26 cellular contexts compared by ENCODE assay signal in the genomic region with DNA sequence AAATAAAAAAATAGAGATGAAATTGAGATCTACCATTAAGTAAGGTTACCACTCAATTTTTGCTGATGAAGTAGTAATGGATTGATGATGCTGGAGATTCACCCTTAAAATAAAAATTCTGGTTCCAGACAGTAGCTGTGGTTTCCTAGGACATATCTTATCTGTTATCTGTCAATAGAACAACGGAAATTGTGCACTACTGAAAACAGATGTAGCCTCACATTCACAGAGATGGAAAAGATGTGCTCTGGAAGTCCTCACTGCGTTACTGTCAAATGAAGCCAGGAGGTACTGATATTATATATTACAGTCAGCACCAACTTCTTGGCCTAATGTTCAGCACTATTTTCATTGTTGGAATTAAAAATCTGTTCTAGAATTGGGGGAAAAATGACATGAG.
"Had no signal": no experiment of that assay in that cellular context is flagged by ENCODE, and none has a peak within 500 bp of the region (broad histone marks: within the 10 kb centered on the region; RNA-seq: fewer than 3 reads in every experiment).

No MANE protein-coding gene starts in this region.

- H3K4me1 ChIP-seq: ascending aorta, Peyer's patch, SJSA1 had no signal

- ATAC-seq: activated CD4-positive, alpha-beta T cell treated with anti-CD3 and anti-CD28 coated beads for 36 hours; activated CD4-positive, CD25-positive, alpha-beta regulatory T cell treated with anti-CD3 and anti-CD28 coated beads, Interleukin-2, amount 50 U/mL, for 24 hours; activated CD8-positive, alpha-beta T cell treated with anti-CD3 and anti-CD28 coated beads, Interleukin-2, amount 10 ng/mL, durations not matched to agents 7 days and 5 days; WTC11 had no signal

- H3K36me3 ChIP-seq: ascending aorta, cardiac muscle cell, Peyer's patch, SJSA1 had no signal

- DNase-seq: activated CD4-positive, alpha-beta T cell treated with anti-CD3 and anti-CD28 coated beads for 36 hours; activated CD4-positive, alpha-beta T cell treated with anti-CD3 and anti-CD28 coated beads, Interleukin-2, amount 10 ng/mL, durations not matched to agents 7 days and 5 days; activated CD4-positive, alpha-beta T cell treated with anti-CD3 and anti-CD28 coated beads, Interleukin-2, amount 50 U/mL, for 48 hours; activated CD8-positive, alpha-beta T cell treated with anti-CD3 and anti-CD28 coated beads, Interleukin-2, amount 10 ng/mL, durations not matched to agents 7 days and 5 days; activated gamma-delta T cell; activated naive CD4-positive, alpha-beta T cell treated with Interleukin-2 at 50 U/mL for 16 hours; activated naive CD8-positive, alpha-beta T cell treated with anti-CD3 and anti-CD28 coated beads, Interleukin-2, amount 10 ng/mL, durations not matched to agents 7 days and 5 days; activated T-cell treated with anti-CD3 and anti-CD28 coated beads, Interleukin-2, amount 50 U/mL, for 24 hours; amygdala; NCI-H1092 treated with DMSO at 0.1 percent for 48 hours; NCI-H1417 treated with DMSO at 0.1 percent for 48 hours; NCI-H187 treated with DMSO at 0.1 percent for 48 hours; NCI-H2081; NCI-H2171 treated with DMSO at 0.1 percent for 48 hours; NCI-H2227 treated with DMSO at 0.1 percent for 48 hours; NCI-H446; NCI-H524; NCI-H69; Peyer's patch; RPMI8226; SHP77 treated with DMSO at 0.1 percent for 48 hours had no signal

- H3K27me3 ChIP-seq: ascending aorta, cardiac muscle cell, Peyer's patch, SJSA1 had no signal

- H3K27ac ChIP-seq: ascending aorta, cardiac muscle cell, Peyer's patch, SJSA1 had no signal

- H3K4me3 ChIP-seq: ascending aorta, cardiac muscle cell, Peyer's patch, SJSA1 had no signal

- H3K9me3 ChIP-seq: ascending aorta, Peyer's patch, SJSA1 had no signal
